Comparison of ENCODE assay signal across 10 cellular contexts in genomic region chr6:168884050-168884645, GRCh38.
A peak's percentile ranks its signal among the peaks of the same experiment; 100 is the strongest.
DNase-seq lines count a peak whose midpoint lies in the region; ATAC-seq and TF ChIP-seq lines count a peak whose summit lies in the region.
"Had no signal": no experiment of that assay in that cellular context is flagged by ENCODE, and none has a peak within 500 bp of the region (broad histone marks: within the 10 kb centered on the region; RNA-seq: fewer than 3 reads in every experiment).

No MANE protein-coding gene starts in this region.

- no peak for TF ChIP-seq CTCF in tibial artery (IDR thresholded peaks at IDR 0.05)

- ATAC-seq in T-helper 17 cell (peak; percentile 81), left ventricle myocardium superior (peak; percentile 57), HG02885 (IDR thresholded peaks at IDR 0.05; ENCODE audit: poor library complexity, unreplicated experiment) (no peak)

- peaks cover 0 to 3% (median 1%) of the 10 kb centered on the region in 4 donors for H3K4me1 ChIP-seq in tibial artery

- CTCF ChIA-PET in activated naive CD4-positive, alpha-beta T cell treated with anti-CD3 and anti-CD28 coated beads for 36 hours (lab: Charles Lee): interaction anchor here (1.4 kb wide), 1 partner anchor 514 kb away, joined by 9 read pairs; no protein-coding TSS in a partner anchor

- DNase-seq in activated naive CD4-positive, alpha-beta T cell treated with anti-CD3 and anti-CD28 coated beads for 36 hours: no peak
- no peak for DNase-seq in activated naive CD4-positive, alpha-beta T cell treated with anti-CD3 and anti-CD28 coated beads, Interleukin-2, amount 50 U/mL, for 16 hours
- DNase-seq in T-helper 17 cell (no peak), left ventricle myocardium superior (no peak), tibial artery (no peak), NCI-H187 (lab: John Stamatoyannopoulos, UW) (no peak), RPMI8226 (no peak)

- H3K9me3 Mint-ChIP-seq in activated naive CD4-positive, alpha-beta T cell treated with anti-CD3 and anti-CD28 coated beads for 36 hours: no peaks in the 10 kb centered on the region

- no peak overlapping the region for H3K27ac Mint-ChIP-seq in activated naive CD4-positive, alpha-beta T cell treated with anti-CD3 and anti-CD28 coated beads for 36 hours
- H3K27ac Mint-ChIP-seq in T-helper 17 cell: peak overlapping the region; percentile 92

- no peak overlapping the region for H3K27ac ChIP-seq in tibial artery
- H3K27ac ChIP-seq: C4-2B, HL-60 had no signal

- no peaks in the 10 kb centered on the region for H3K36me3 Mint-ChIP-seq in activated naive CD4-positive, alpha-beta T cell treated with anti-CD3 and anti-CD28 coated beads for 36 hours (ENCODE audit: low read depth)
- H3K36me3 Mint-ChIP-seq in T-helper 17 cell (ENCODE audit: low read depth): no peaks in the 10 kb centered on the region

- intact Hi-C loops in activated naive CD4-positive, alpha-beta T cell treated with anti-CD3 and anti-CD28 coated beads for 36 hours (cut with micrococcal nuclease): loop anchor here (1.0 to 10.0 kb wide), 4 partner anchors 259 to 975 kb away; no protein-coding TSS in a partner anchor
- intact Hi-C loops in left ventricle myocardium superior (cut with micrococcal nuclease) (loop anchor here (10.0 kb wide), 1 partner anchor 509 kb away; no protein-coding TSS in a partner anchor), tibial artery (cut with DNase I; ENCODE audit: low total_unique reads) (no loop called here)

- H3K36me3 ChIP-seq in tibial artery: no peaks in the 10 kb centered on the region

- H3K4me1 Mint-ChIP-seq in activated naive CD4-positive, alpha-beta T cell treated with anti-CD3 and anti-CD28 coated beads for 36 hours (ENCODE audit: low read depth): peaks cover 8% of the 10 kb centered on the region
- peaks cover 11% of the 10 kb centered on the region for H3K4me1 Mint-ChIP-seq in T-helper 17 cell

- peak overlapping the region; percentile 62 for H3K4me3 Mint-ChIP-seq in activated naive CD4-positive, alpha-beta T cell treated with anti-CD3 and anti-CD28 coated beads for 36 hours
- peak overlapping the region; percentile 86 for H3K4me3 Mint-ChIP-seq in T-helper 17 cell

- no peaks in the 10 kb centered on the region for H3K27me3 Mint-ChIP-seq in activated naive CD4-positive, alpha-beta T cell treated with anti-CD3 and anti-CD28 coated beads for 36 hours (ENCODE audit: low read depth)
- H3K27me3 Mint-ChIP-seq in T-helper 17 cell: no peaks in the 10 kb centered on the region

- H3K4me3 ChIP-seq in tibial artery: peak overlapping the region; percentile 17 to 21

- H3K9me3 ChIP-seq in T-helper 17 cell (ENCODE audit: control insufficient read depth, low read length, poor library complexity, severe bottlenecking) (no peaks in the 10 kb centered on the region), tibial artery (no peaks in the 10 kb centered on the region)

- H3K27me3 ChIP-seq in tibial artery: peaks cover 0 to 4% of the 10 kb centered on the region in 2 donors
